Comparison of ENCODE assay signal across 20 cellular contexts in the genomic region with DNA sequence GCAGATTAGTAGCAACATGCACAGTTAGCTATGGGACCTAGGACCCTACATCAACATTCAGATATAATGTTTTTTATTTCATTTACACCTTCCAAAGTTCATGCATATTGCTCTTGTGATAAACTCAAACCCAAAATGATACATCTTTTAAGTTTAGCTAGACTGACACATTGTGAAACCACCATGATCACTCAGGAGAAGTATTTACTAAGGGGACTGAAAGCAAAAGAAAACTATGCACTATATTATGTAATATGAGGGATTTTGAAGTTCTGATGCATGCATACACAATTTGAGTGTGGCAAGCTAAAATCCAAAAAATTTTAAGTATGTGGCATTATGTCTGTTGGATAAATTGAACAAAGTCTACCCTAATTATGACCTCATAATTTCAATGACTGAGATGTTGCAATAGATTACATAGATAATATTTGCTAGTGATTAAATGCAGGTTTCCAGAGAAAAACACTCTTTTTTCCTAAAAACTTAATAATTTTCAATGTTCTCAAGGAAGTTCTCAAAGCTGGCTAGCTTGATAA.
"Had no signal": no experiment of that assay in that cellular context is flagged by ENCODE, and none has a peak within 500 bp of the region (broad histone marks: within the 10 kb centered on the region; RNA-seq: fewer than 3 reads in every experiment).

No MANE protein-coding gene starts in this region.

- ATAC-seq: activated CD4-positive, CD25-positive, alpha-beta regulatory T cell treated with anti-CD3 and anti-CD28 coated beads, Interleukin-2, amount 50 U/mL, for 24 hours; effector memory CD8-positive, alpha-beta T cell; naive thymus-derived CD8-positive, alpha-beta T cell; stimulated activated naive CD8-positive, alpha-beta T cell treated with anti-CD3 and anti-CD28 coated beads, Interleukin-15, Interleukin-2, amounts not matched to agents 100 U/mL and 50 U/mL, for 24 hours had no signal

- H3K27me3 Mint-ChIP-seq: activated naive CD8-positive, alpha-beta T cell; dendritic cell treated with granulocyte-macrophage colony-stimulating factor and Interleukin-4, amounts not matched to agents 40 ng/mL and 50 ng/mL, for 4 days; effector memory CD8-positive, alpha-beta T cell had no signal

- H3K9me3 ChIP-seq: neutrophil, right atrium auricular region, transverse colon had no signal

- H3K27ac Mint-ChIP-seq: activated naive CD8-positive, alpha-beta T cell; dendritic cell treated with granulocyte-macrophage colony-stimulating factor and Interleukin-4, amounts not matched to agents 40 ng/mL and 50 ng/mL, for 4 days; effector memory CD8-positive, alpha-beta T cell; naive thymus-derived CD8-positive, alpha-beta T cell had no signal

- H3K36me3 Mint-ChIP-seq: activated naive CD8-positive, alpha-beta T cell; naive thymus-derived CD8-positive, alpha-beta T cell had no signal

- H3K27ac ChIP-seq: brain microvascular endothelial cell, neutrophil, right atrium auricular region, transverse colon had no signal

- H3K4me3 Mint-ChIP-seq: activated naive CD8-positive, alpha-beta T cell; dendritic cell treated with granulocyte-macrophage colony-stimulating factor and Interleukin-4, amounts not matched to agents 40 ng/mL and 50 ng/mL, for 4 days; effector memory CD8-positive, alpha-beta T cell; naive thymus-derived CD8-positive, alpha-beta T cell had no signal

- DNase-seq: activated CD4-positive, alpha-beta T cell treated with anti-CD3 and anti-CD28 coated beads, Interleukin-2, amount 50 U/mL, for 1 hour; activated CD8-positive, alpha-beta memory T cell treated with anti-CD3 and anti-CD28 coated beads for 24 hours; activated gamma-delta T cell treated with Interleukin-2 at 50 U/mL for 16 hours; brain microvascular endothelial cell; effector memory CD8-positive, alpha-beta T cell; hippocampal formation; kidney glomerular epithelial cell; mesenchymal stem cell; naive thymus-derived CD8-positive, alpha-beta T cell; small intestine; stimulated activated CD4-positive, alpha-beta T cell treated with anti-CD3 and anti-CD28 coated beads, Interleukin-4, amount 100 ng/mL, for 4 hours; stimulated activated naive CD8-positive, alpha-beta T cell treated with anti-CD3 and anti-CD28 coated beads, Interleukin-15, Interleukin-2, amounts not matched to agents 100 U/mL and 50 U/mL, for 24 hours; T-helper 1 cell; T1000; transverse colon had no signal

- H3K27me3 ChIP-seq: brain microvascular endothelial cell, neutrophil, right atrium auricular region, transverse colon had no signal

- H3K4me1 ChIP-seq: right atrium auricular region, transverse colon had no signal

- H3K4me3 ChIP-seq: right atrium auricular region, transverse colon had no signal

- H3K36me3 ChIP-seq: brain microvascular endothelial cell, neutrophil, right atrium auricular region, transverse colon had no signal

- H3K4me1 Mint-ChIP-seq: naive thymus-derived CD8-positive, alpha-beta T cell had no signal
